ENCODE assay signal across 24 cellular contexts in the genomic region with DNA sequence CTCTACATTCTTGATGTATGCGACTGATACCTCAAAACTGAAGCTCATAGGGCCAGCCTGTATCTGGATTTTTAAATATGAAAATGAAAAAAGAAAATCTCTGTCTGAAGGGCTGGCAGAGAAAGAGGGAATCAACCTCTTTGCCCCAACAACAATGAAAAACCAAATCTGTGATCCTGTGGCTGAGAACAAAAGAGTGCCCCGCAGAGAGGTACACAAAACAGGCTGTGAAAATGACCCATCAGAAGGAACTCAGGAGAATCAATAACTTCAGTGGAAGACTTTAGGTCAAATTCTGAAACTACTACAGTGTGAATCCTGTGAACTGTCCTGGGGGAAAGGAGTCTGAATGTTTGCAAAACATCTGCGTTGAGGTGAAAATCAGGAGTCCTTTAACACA. TPM values are rescaled to one million over a fixed set of nuclear protein-coding genes. Genes with fewer than 3 reads are reported as not detected.
DNase-seq lines count a peak whose midpoint lies in the region; ATAC-seq and TF ChIP-seq lines count a peak whose summit lies in the region.
"Had no signal": no experiment of that assay in that cellular context is flagged by ENCODE, and none has a peak within 500 bp of the region (broad histone marks: within the 10 kb centered on the region; RNA-seq: fewer than 3 reads in every experiment).

No MANE protein-coding gene starts in this region.

- H4K8ac ChIP-seq in neuronal stem cell (ENCODE audit: low read depth, low read length): no peak overlapping the region

- H2BK15ac ChIP-seq in neuronal stem cell (ENCODE audit: low read length): no peak overlapping the region

- no peaks in the 10 kb centered on the region for H3K36me3 ChIP-seq in neuronal stem cell (replicated peaks in 1 of 2; ENCODE audit: control insufficient read depth in 2 of 2, insufficient read depth in 2 of 2, low read length in 2 of 2)
- H3K36me3 ChIP-seq: MG63 had no signal

- no peak for TF ChIP-seq CTCF in WTC11 (IDR thresholded peaks at IDR 0.05)

- no peak overlapping the region for H2BK12ac ChIP-seq in neuronal stem cell (ENCODE audit: low read length)

- DNase-seq in ELF-1 (ENCODE audit: low read depth, low spot score) (peak; percentile 20), WTC11 (ENCODE audit: low spot score) (no peak), iPS-NIHi11 (ENCODE audit: low spot score) (peak; percentile 27), neuronal stem cell (ENCODE audit: low spot score) (peak; percentile 14)
- no peak for DNase-seq in activated CD4-positive, alpha-beta T cell treated with anti-CD3 and anti-CD28 coated beads, Interleukin-2, amount 10 ng/mL, durations not matched to agents 24 days and 14 days
- no peak for DNase-seq in activated CD4-positive, alpha-beta memory T cell treated with anti-CD3 and anti-CD28 coated beads for 36 hours
- DNase-seq: Caco-2; CD8-positive, alpha-beta T cell; GDM1; IMR-90; KG1; MG63; NCI-H1417; NCI-H1694; NCI-H2081; NCI-H2227 treated with DMSO at 0.1 percent for 48 hours; NCI-H510A; NCI-H69; SHP77 treated with DMSO at 0.1 percent for 48 hours had no signal

- no peak overlapping the region for H3K27ac ChIP-seq in neuronal stem cell (replicated peaks; ENCODE audit: low read length)
- H3K27ac ChIP-seq: 22Rv1, C4-2B had no signal

- H3K27me3 Mint-ChIP-seq in WTC11 (ENCODE audit: low read depth): peaks cover 6% of the 10 kb centered on the region
- H3K27me3 Mint-ChIP-seq in activated CD4-positive, alpha-beta T cell treated with anti-CD3 and anti-CD28 coated beads, Interleukin-2, amount 10 ng/mL, durations not matched to agents 24 days and 14 days: peaks cover 5% of the 10 kb centered on the region
- H3K27me3 Mint-ChIP-seq in activated CD4-positive, alpha-beta memory T cell treated with anti-CD3 and anti-CD28 coated beads for 36 hours: no peaks in the 10 kb centered on the region

- no peak overlapping the region for H3K4me3 ChIP-seq in neuronal stem cell (ENCODE audit: low read length in 2 of 2)
- H3K4me3 ChIP-seq: GM12878, MG63 had no signal

- H3K9me3 Mint-ChIP-seq in WTC11: peaks cover 2% of the 10 kb centered on the region; the same call in 1 of the 2 replicates
- H3K9me3 Mint-ChIP-seq in activated CD4-positive, alpha-beta T cell treated with anti-CD3 and anti-CD28 coated beads, Interleukin-2, amount 10 ng/mL, durations not matched to agents 24 days and 14 days: peaks cover 1% of the 10 kb centered on the region
- H3K9me3 Mint-ChIP-seq in activated CD4-positive, alpha-beta memory T cell treated with anti-CD3 and anti-CD28 coated beads for 36 hours: no peaks in the 10 kb centered on the region
- H3K9me3 Mint-ChIP-seq: CD8-positive, alpha-beta T cell had no signal

- no peak overlapping the region for H2AK5ac ChIP-seq in neuronal stem cell (ENCODE audit: low read depth, low read length)

- H3K4me1 Mint-ChIP-seq in WTC11: peaks cover 58% of the 10 kb centered on the region
- H3K4me1 Mint-ChIP-seq in activated CD4-positive, alpha-beta T cell treated with anti-CD3 and anti-CD28 coated beads, Interleukin-2, amount 10 ng/mL, durations not matched to agents 24 days and 14 days: peaks cover 11% of the 10 kb centered on the region
- peaks cover 11% of the 10 kb centered on the region for H3K4me1 Mint-ChIP-seq in activated CD4-positive, alpha-beta memory T cell treated with anti-CD3 and anti-CD28 coated beads for 36 hours (ENCODE audit: low read depth)
- H3K4me1 Mint-ChIP-seq: B cell had no signal

- H3K79me1 ChIP-seq in neuronal stem cell (ENCODE audit: low read depth, low read length): no peaks in the 10 kb centered on the region

- no peak overlapping the region for H4K91ac ChIP-seq in neuronal stem cell (ENCODE audit: low read depth, low read length, poor library complexity)

- POLR2A ChIA-PET in WTC11 (lab: Charles Lee): no interaction called here
- POLR2A ChIA-PET in activated CD4-positive, alpha-beta memory T cell treated with anti-CD3 and anti-CD28 coated beads for 36 hours (lab: Charles Lee): no interaction called here

- no peak overlapping the region for H3K4me2 ChIP-seq in neuronal stem cell (ENCODE audit: insufficient read depth, low read length, poor library complexity, severe bottlenecking)

- no peak overlapping the region for H2AFZ ChIP-seq in neuronal stem cell (ENCODE audit: low read length)

- no peak overlapping the region for H2BK120ac ChIP-seq in neuronal stem cell (ENCODE audit: low read depth, low read length)

- H3K36me3 Mint-ChIP-seq in WTC11: peaks cover 1% of the 10 kb centered on the region; the same call in 1 of the 2 replicates
- no peaks in the 10 kb centered on the region for H3K36me3 Mint-ChIP-seq in activated CD4-positive, alpha-beta T cell treated with anti-CD3 and anti-CD28 coated beads, Interleukin-2, amount 10 ng/mL, durations not matched to agents 24 days and 14 days (ENCODE audit: low read depth)
- no peaks in the 10 kb centered on the region for H3K36me3 Mint-ChIP-seq in activated CD4-positive, alpha-beta memory T cell treated with anti-CD3 and anti-CD28 coated beads for 36 hours
- H3K36me3 Mint-ChIP-seq: CD8-positive, alpha-beta T cell had no signal

- H3K9me3 ChIP-seq in neuronal stem cell (replicated peaks in 1 of 2; ENCODE audit: control insufficient read depth in 2 of 2, insufficient read depth in 1 of 2, low read depth in 1 of 2, low read length in 2 of 2): no peaks in the 10 kb centered on the region
- H3K9me3 ChIP-seq: Caco-2, MG63 had no signal

- H3K27ac Mint-ChIP-seq in WTC11: peak overlapping the region; percentile 96
- no peak overlapping the region for H3K27ac Mint-ChIP-seq in activated CD4-positive, alpha-beta T cell treated with anti-CD3 and anti-CD28 coated beads, Interleukin-2, amount 10 ng/mL, durations not matched to agents 24 days and 14 days
- H3K27ac Mint-ChIP-seq in activated CD4-positive, alpha-beta memory T cell treated with anti-CD3 and anti-CD28 coated beads for 36 hours: no peak overlapping the region
- H3K27ac Mint-ChIP-seq: B cell; CD8-positive, alpha-beta T cell had no signal

- H3K27me3 ChIP-seq in neuronal stem cell (ENCODE audit: control insufficient read depth in 3 of 3, insufficient read depth in 3 of 3, low read depth in 1 of 3, low read length in 3 of 3): no peaks in the 10 kb centered on the region
- H3K27me3 ChIP-seq: MG63 had no signal

- H3K4me3 Mint-ChIP-seq in WTC11: no peak overlapping the region; the same call in 1 of the 2 replicates
- no peak overlapping the region for H3K4me3 Mint-ChIP-seq in activated CD4-positive, alpha-beta T cell treated with anti-CD3 and anti-CD28 coated beads, Interleukin-2, amount 10 ng/mL, durations not matched to agents 24 days and 14 days
- H3K4me3 Mint-ChIP-seq in activated CD4-positive, alpha-beta memory T cell treated with anti-CD3 and anti-CD28 coated beads for 36 hours: no peak overlapping the region
- H3K4me3 Mint-ChIP-seq: B cell; CD8-positive, alpha-beta T cell had no signal

- H3K23ac ChIP-seq in neuronal stem cell (ENCODE audit: low read depth, low read length, poor library complexity): no peak overlapping the region

- no peak overlapping the region for H3K9ac ChIP-seq in neuronal stem cell (ENCODE audit: low read depth, low read length, poor library complexity)

- no peak overlapping the region for H3K18ac ChIP-seq in neuronal stem cell (ENCODE audit: low read length)

- no peak overlapping the region for H2BK5ac ChIP-seq in neuronal stem cell (ENCODE audit: low read length)

- intact Hi-C loops in activated CD4-positive, alpha-beta T cell treated with anti-CD3 and anti-CD28 coated beads, Interleukin-2, amount 10 ng/mL, durations not matched to agents 24 days and 14 days (cut with micrococcal nuclease): no loop called here
- intact Hi-C loops in activated CD4-positive, alpha-beta memory T cell treated with anti-CD3 and anti-CD28 coated beads for 36 hours (cut with micrococcal nuclease): no loop called here

- H3K4me1 ChIP-seq in neuronal stem cell (ENCODE audit: control insufficient read depth in 2 of 2, insufficient read depth in 1 of 2, low read depth in 1 of 2, low read length in 2 of 2): peaks cover 0 to 10% of the 10 kb centered on the region in 2 donors
- H3K4me1 ChIP-seq: Caco-2 had no signal

- CTCF ChIA-PET in WTC11 (lab: Charles Lee): interaction anchor here (1.1 to 3.4 kb wide), 2 partner anchors 41 to 319 kb away, joined by 4 to 26 read pairs; no protein-coding TSS in a partner anchor
- CTCF ChIA-PET in activated CD4-positive, alpha-beta memory T cell treated with anti-CD3 and anti-CD28 coated beads for 36 hours (lab: Charles Lee): no interaction called here

- no peak overlapping the region for H3K14ac ChIP-seq in neuronal stem cell (ENCODE audit: low read length)

- ATAC-seq in WTC11 (peak; percentile 47), GM21447 (IDR thresholded peaks at IDR 0.05; ENCODE audit: unreplicated experiment) (no peak)
- ATAC-seq: CD8-positive, alpha-beta T cell; GM12878 had no signal

- WGBS in neuronal stem cell (ENCODE audit: extremely low coverage in 2 of 2, insufficient read length in 2 of 2, insufficient replicate concordance in 1 of 2), 2 donors: no CpG with 5 or more reads among the region's 3 CpGs

- no peak overlapping the region for H3K4ac ChIP-seq in neuronal stem cell (ENCODE audit: low read length)

TF ChIP-seq in WTC11, 78 proteins besides CTCF, POLR2A, EP300 and RAD21 (continues in another document):
- TF ChIP-seq GTF2I (CRISPR knock-in tag; conservative IDR thresholded peaks at IDR 0.05): no peak
- TF ChIP-seq FOXP4 (CRISPR knock-in tag; IDR thresholded peaks at IDR 0.05): no peak

RNA-seq across cellular contexts. Expression of gene RTP4, which starts 8.1 kb away (rescaled TPM):
- total RNA-seq in WTC11 (2021): not detected in 3 replicates
- polyA plus RNA-seq in neuronal stem cell (2013, experiment 1 of 2): not detected
- polyA plus RNA-seq in neuronal stem cell (2013, experiment 2 of 2): not detected
- total RNA-seq in activated CD4-positive, alpha-beta T cell treated with anti-CD3 and anti-CD28 coated beads, Interleukin-2, amount 10 ng/mL, durations not matched to agents 24 days and 14 days: 3.0 and 3.4 TPM in 2 replicates
- total RNA-seq in activated CD4-positive, alpha-beta memory T cell treated with anti-CD3 and anti-CD28 coated beads for 36 hours: 1 to 10 TPM; 1.7 to 2.7 TPM
- total RNA-seq: Caco-2, IMR-90 had no signal
- polyA plus RNA-seq: IMR-90 had no signal

Comparison
In these comparisons a context has a peak if more than half of its experiments do, and no peak if none do; other contexts are left out.
1. DNase-seq: peak in ELF-1 (single experiment), iPS-NIHi11 (single experiment) and neuronal stem cell (single experiment); none in WTC11 (single experiment), activated CD4-positive, alpha-beta T cell treated with anti-CD3 and anti-CD28 coated beads, Interleukin-2, amount 10 ng/mL, durations not matched to agents 24 days and 14 days (single experiment) and activated CD4-positive, alpha-beta memory T cell treated with anti-CD3 and anti-CD28 coated beads for 36 hours (single experiment).